ENCODE assay signal across 1 cellular context in genomic region chr4:1137063-1137771, GRCh38.
TF ChIP-seq lines count a peak whose summit lies in the region.

No MANE protein-coding gene starts in this region.

TF ChIP-seq in HepG2, 621 proteins besides CTCF, POLR2A, EP300 and RAD21:
- TF ChIP-seq ARID2 (CRISPR knock-in tag; IDR thresholded peaks at IDR 0.05; ENCODE audit: borderline replicate concordance) (no peak), ZBTB39 (CRISPR knock-in tag; IDR thresholded peaks at IDR 0.05) (no peak), ZNF878 (CRISPR knock-in tag; IDR thresholded peaks at IDR 0.05) (no peak), SRSF4 (IDR thresholded peaks at IDR 0.05; ENCODE audit: low read depth, low read length, poor library complexity, severe bottlenecking) (no peak)
TF ChIP-seq in HepG2: peak in this region for 0.
